In the genomic region with DNA sequence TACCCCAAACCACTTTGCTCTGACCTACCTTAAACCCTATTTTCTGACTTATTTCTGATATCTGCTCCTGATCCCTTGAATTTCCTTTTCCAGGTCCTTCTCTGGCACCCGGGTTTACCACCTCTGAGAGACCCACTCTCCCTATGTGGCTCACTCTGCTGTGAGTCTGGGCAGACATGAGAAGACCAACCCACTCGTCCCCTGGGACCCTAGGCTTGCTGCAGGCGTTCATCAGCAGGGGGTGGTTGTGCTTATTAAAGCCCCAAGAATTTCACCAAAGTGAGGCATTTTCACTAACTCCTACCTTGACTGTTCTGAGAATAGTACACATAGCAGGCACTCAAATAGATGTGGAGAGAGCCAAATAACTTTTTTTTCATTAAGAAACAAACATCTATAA, we compare ENCODE assay signal across 13 cellular contexts.
A peak's percentile ranks its signal among the peaks of the same experiment; 100 is the strongest.
DNase-seq lines count a peak whose midpoint lies in the region; ATAC-seq and TF ChIP-seq lines count a peak whose summit lies in the region.
"Had no signal": no experiment of that assay in that cellular context is flagged by ENCODE, and none has a peak within 500 bp of the region (broad histone marks: within the 10 kb centered on the region; RNA-seq: fewer than 3 reads in every experiment).

No MANE protein-coding gene starts in this region.

- ATAC-seq in GM18517 (IDR thresholded peaks at IDR 0.05; ENCODE audit: unreplicated experiment) (peak; percentile 69), HG02642 (IDR thresholded peaks at IDR 0.05; ENCODE audit: poor library complexity, unreplicated experiment) (peak; percentile 69), sciatic nerve (peak; percentile 24)
- no peak for ATAC-seq in activated CD4-positive, CD25-positive, alpha-beta regulatory T cell treated with anti-CD3 and anti-CD28 coated beads, Interleukin-2, amount 50 U/mL, for 24 hours
- no peak for ATAC-seq in stimulated activated naive CD8-positive, alpha-beta T cell treated with anti-CD3 and anti-CD28 coated beads, Interleukin-15, Interleukin-2, amounts not matched to agents 100 U/mL and 50 U/mL, for 24 hours
- ATAC-seq: K562, T-cell had no signal

- DNase-seq in astrocyte of the spinal cord (ENCODE audit: low read depth, low spot score) (peak; percentile 13), sciatic nerve (ENCODE audit: low spot score) (no peak), hypothalamus (lab: John Stamatoyannopoulos, UW) (no peak), Ammon's horn (ENCODE audit: low spot score) (no peak)
- no peak for DNase-seq in stimulated activated naive CD8-positive, alpha-beta T cell treated with anti-CD3 and anti-CD28 coated beads, Interleukin-15, Interleukin-2, amounts not matched to agents 100 U/mL and 50 U/mL, for 24 hours
- DNase-seq: colonic mucosa, DMS153, NCI-H510A treated with DMSO at 0.1 percent for 48 hours, T-cell had no signal

- no peak overlapping the region for H3K4me3 ChIP-seq in astrocyte of the spinal cord (ENCODE audit: low read depth, low read length)
- H3K4me3 ChIP-seq: colonic mucosa, K562 had no signal

- in situ Hi-C loops in astrocyte of the spinal cord (cut with HindIII; ENCODE audit: low sequenced_read_pairs), result no loop called here

- no peak for TF ChIP-seq CTCF in astrocyte of the spinal cord (IDR thresholded peaks at IDR 0.05; ENCODE audit: low read depth, low read length)

- intact Hi-C loops in sciatic nerve (cut with DNase I), result no loop called here

Comparison
In these comparisons a context has a peak if more than half of its experiments do, and no peak if none do; other contexts are left out.
1. ATAC-seq: peak in GM18517 (single experiment), HG02642 (single experiment) and sciatic nerve (single experiment); none in activated CD4-positive, CD25-positive, alpha-beta regulatory T cell treated with anti-CD3 and anti-CD28 coated beads, Interleukin-2, amount 50 U/mL, for 24 hours (0 of 2) and stimulated activated naive CD8-positive, alpha-beta T cell treated with anti-CD3 and anti-CD28 coated beads, Interleukin-15, Interleukin-2, amounts not matched to agents 100 U/mL and 50 U/mL, for 24 hours (single experiment).